ENCODE assay signal across 1 cellular context in the genomic region with DNA sequence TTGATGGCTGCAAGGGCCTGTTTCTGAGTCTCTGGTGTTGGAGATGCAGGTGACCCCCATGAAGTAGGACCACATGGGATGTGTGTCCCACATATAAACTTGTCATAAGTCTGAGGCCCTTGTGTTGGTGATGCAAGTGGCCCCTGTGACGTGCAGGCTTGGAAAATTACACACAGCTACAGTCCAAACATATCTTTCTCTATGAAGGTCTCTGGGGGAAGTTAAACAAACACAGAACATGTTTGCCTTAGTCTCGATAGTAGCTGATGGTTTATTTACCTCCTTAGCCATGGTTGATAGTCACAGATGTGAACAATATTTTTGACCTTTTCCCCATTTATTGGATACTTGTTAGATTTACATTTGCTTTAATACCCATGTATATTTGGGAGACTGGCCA.
TF ChIP-seq lines count a peak whose summit lies in the region.

No MANE protein-coding gene starts in this region.

TF ChIP-seq in HepG2, 621 proteins besides CTCF, POLR2A, EP300 and RAD21 (continued from another document):
- TF ChIP-seq, protein P1, sequence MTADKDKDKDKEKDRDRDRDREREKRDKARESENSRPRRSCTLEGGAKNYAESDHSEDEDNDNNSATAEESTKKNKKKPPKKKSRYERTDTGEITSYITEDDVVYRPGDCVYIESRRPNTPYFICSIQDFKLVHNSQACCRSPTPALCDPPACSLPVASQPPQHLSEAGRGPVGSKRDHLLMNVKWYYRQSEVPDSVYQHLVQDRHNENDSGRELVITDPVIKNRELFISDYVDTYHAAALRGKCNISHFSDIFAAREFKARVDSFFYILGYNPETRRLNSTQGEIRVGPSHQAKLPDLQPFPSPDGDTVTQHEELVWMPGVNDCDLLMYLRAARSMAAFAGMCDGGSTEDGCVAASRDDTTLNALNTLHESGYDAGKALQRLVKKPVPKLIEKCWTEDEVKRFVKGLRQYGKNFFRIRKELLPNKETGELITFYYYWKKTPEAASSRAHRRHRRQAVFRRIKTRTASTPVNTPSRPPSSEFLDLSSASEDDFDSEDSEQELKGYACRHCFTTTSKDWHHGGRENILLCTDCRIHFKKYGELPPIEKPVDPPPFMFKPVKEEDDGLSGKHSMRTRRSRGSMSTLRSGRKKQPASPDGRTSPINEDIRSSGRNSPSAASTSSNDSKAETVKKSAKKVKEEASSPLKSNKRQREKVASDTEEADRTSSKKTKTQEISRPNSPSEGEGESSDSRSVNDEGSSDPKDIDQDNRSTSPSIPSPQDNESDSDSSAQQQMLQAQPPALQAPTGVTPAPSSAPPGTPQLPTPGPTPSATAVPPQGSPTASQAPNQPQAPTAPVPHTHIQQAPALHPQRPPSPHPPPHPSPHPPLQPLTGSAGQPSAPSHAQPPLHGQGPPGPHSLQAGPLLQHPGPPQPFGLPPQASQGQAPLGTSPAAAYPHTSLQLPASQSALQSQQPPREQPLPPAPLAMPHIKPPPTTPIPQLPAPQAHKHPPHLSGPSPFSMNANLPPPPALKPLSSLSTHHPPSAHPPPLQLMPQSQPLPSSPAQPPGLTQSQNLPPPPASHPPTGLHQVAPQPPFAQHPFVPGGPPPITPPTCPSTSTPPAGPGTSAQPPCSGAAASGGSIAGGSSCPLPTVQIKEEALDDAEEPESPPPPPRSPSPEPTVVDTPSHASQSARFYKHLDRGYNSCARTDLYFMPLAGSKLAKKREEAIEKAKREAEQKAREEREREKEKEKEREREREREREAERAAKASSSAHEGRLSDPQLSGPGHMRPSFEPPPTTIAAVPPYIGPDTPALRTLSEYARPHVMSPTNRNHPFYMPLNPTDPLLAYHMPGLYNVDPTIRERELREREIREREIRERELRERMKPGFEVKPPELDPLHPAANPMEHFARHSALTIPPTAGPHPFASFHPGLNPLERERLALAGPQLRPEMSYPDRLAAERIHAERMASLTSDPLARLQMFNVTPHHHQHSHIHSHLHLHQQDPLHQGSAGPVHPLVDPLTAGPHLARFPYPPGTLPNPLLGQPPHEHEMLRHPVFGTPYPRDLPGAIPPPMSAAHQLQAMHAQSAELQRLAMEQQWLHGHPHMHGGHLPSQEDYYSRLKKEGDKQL (CRISPR knock-in tag; IDR thresholded peaks at IDR 0.05; ENCODE audit: low read depth), result 0 out of 2 replicates have a peak, but pooled peaks have one; percentile 49
- TF ChIP-seq TBX3 (IDR thresholded peaks at IDR 0.05; ENCODE audit: borderline replicate concordance), result peak; percentile 15; the same call in 1 of the 2 replicates
- TF ChIP-seq BCL6 (CRISPR knock-in tag; IDR thresholded peaks at IDR 0.05), result peak; percentile 41; the same call in 1 of the 2 replicates
- no peak for TF ChIP-seq MIER3 (CRISPR knock-in tag; IDR thresholded peaks at IDR 0.05; ENCODE audit: borderline replicate concordance)
- TF ChIP-seq HCFC1 (IDR thresholded peaks at IDR 0.05; ENCODE audit: low read depth, low read length), result no peak
- no peak for TF ChIP-seq ZFX (CRISPR knock-in tag; IDR thresholded peaks at IDR 0.05; ENCODE audit: low read depth)
- peak; percentile 56; the same call in 1 of the 2 replicates for TF ChIP-seq CEBPB (IDR thresholded peaks at IDR 0.05; ENCODE audit: borderline replicate concordance, low read depth, low read length)
- no peak for TF ChIP-seq NONO (IDR thresholded peaks at IDR 0.05)
- TF ChIP-seq NONO (CRISPR knock-in tag; conservative IDR thresholded peaks at IDR 0.05), result no peak
- TF ChIP-seq FOXK1 (CRISPR knock-in tag; IDR thresholded peaks at IDR 0.05; ENCODE audit: borderline replicate concordance, low read depth), result peak; percentile 40; the same call in 1 of the 2 replicates
- TF ChIP-seq CREB1 (IDR thresholded peaks at IDR 0.05), result peak; percentile 63
- TF ChIP-seq CREB1 (CRISPR knock-in tag; IDR thresholded peaks at IDR 0.05), result peak; percentile 40; the same call in 1 of the 2 replicates
- no peak for TF ChIP-seq NCOA2 (CRISPR knock-in tag; IDR thresholded peaks at IDR 0.05)
- peak; percentile 39; the same call in 1 of the 2 replicates for TF ChIP-seq NR2F2 (IDR thresholded peaks at IDR 0.05; ENCODE audit: borderline replicate concordance, low read depth)
- 0 out of 2 replicates have a peak, but pooled peaks have one; percentile 35 for TF ChIP-seq ZBTB21 (CRISPR knock-in tag; IDR thresholded peaks at IDR 0.05)
- TF ChIP-seq ETV6 (CRISPR knock-in tag; conservative IDR thresholded peaks at IDR 0.05), result no peak
- no peak for TF ChIP-seq KDM5B (CRISPR knock-in tag; IDR thresholded peaks at IDR 0.05; ENCODE audit: borderline replicate concordance)
